15 cellular contexts compared by ENCODE assay signal in the genomic region with DNA sequence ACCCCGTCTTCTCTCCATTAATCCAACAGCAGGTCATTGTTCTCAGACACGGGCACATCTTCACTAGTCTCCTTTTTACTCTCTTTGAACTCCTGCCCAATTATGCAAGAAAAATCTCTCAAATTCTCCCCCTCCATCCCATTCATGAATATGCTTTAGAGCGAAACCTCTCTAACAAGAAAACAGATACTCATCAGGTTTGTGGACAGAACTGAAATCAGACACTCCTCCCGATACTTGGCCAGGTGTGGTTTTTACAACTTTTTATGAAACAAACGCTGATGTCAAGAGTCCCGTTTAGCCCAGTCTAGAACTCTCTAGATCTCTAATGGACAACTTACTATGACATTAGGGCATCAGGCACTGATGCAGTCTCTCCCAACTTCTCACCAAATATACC. TPM values are rescaled to one million over a fixed set of nuclear protein-coding genes. Genes with fewer than 3 reads are reported as not detected.
DNase-seq lines count a peak whose midpoint lies in the region; ATAC-seq and TF ChIP-seq lines count a peak whose summit lies in the region.
"Had no signal": no experiment of that assay in that cellular context is flagged by ENCODE, and none has a peak within 500 bp of the region (broad histone marks: within the 10 kb centered on the region; RNA-seq: fewer than 3 reads in every experiment).

No MANE protein-coding gene starts in this region.

- ATAC-seq in GM18870 (IDR thresholded peaks at IDR 0.05; ENCODE audit: unreplicated experiment) (peak; percentile 63), GM21723 (IDR thresholded peaks at IDR 0.05; ENCODE audit: unreplicated experiment) (peak; percentile 85), HG03342 (IDR thresholded peaks at IDR 0.05; ENCODE audit: unreplicated experiment) (peak; percentile 80)

- TF ChIP-seq CTCF in GM06990 (IDR thresholded peaks at IDR 0.05; ENCODE audit: insufficient read depth, low read length, poor library complexity, severe bottlenecking) (no peak), ascending aorta (IDR thresholded peaks at IDR 0.05) (no peak)

- H3K36me3 ChIP-seq in GM06990 (ENCODE audit: control insufficient read depth, insufficient read depth, low read length), result peaks cover 3% of the 10 kb centered on the region; the same call in 1 of the 2 replicates
- H3K36me3 ChIP-seq in ascending aorta, result no peaks in the 10 kb centered on the region

- intact Hi-C loops in ascending aorta (cut with DNase I), result no loop called here

- peak; percentile 54 for DNase-seq in GM06990 (ENCODE audit: extremely low read depth, insufficient read length)
- no peak for DNase-seq in NOMO-1 (lab: John Stamatoyannopoulos, UW; ENCODE audit: unreplicated experiment in 2 of 2)
- DNase-seq in ascending aorta (ENCODE audit: low spot score in 2 of 2), result no peak
- DNase-seq in NCI-H2107 treated with DMSO at 0.1 percent for 48 hours (lab: John Stamatoyannopoulos, UW; ENCODE audit: unreplicated experiment), result no peak
- no peak for DNase-seq in activated effector memory CD4-positive, alpha-beta T cell treated with anti-CD3 and anti-CD28 coated beads, Interleukin-2, amount 50 U/mL, for 16 hours
- DNase-seq: caudate nucleus, NCI-H524, SIG-M5 had no signal

- no peak overlapping the region for H3K27ac ChIP-seq in ascending aorta
- H3K27ac ChIP-seq: epithelial cell of prostate, VCaP had no signal

- H3K9me3 ChIP-seq in ascending aorta, result peaks cover 9 to 29% of the 10 kb centered on the region in 2 donors

- no peaks in the 10 kb centered on the region for H3K27me3 ChIP-seq in GM06990 (replicated peaks; ENCODE audit: control insufficient read depth, insufficient read depth, low read length)
- no peaks in the 10 kb centered on the region for H3K27me3 ChIP-seq in ascending aorta

- H3K4me3 ChIP-seq in GM06990 (replicated peaks; ENCODE audit: low read depth, low read length) (no peak overlapping the region), ascending aorta (no peak overlapping the region)

- no peaks in the 10 kb centered on the region for H3K4me1 ChIP-seq in ascending aorta

RNA-seq across cellular contexts. Expression of gene PIK3R5, which starts 40.9 kb away (rescaled TPM):
- total RNA-seq in ascending aorta, result 42.0 TPM
- total RNA-seq: Daoy, pulmonary artery endothelial cell had no signal

RNA-seq across cellular contexts. Expression of gene PIK3R6, which starts 57.1 kb away (rescaled TPM):
- total RNA-seq in ascending aorta, result 2.2 TPM
- total RNA-seq: Daoy, pulmonary artery endothelial cell had no signal
